8 cellular contexts compared by ENCODE assay signal in the genomic region with DNA sequence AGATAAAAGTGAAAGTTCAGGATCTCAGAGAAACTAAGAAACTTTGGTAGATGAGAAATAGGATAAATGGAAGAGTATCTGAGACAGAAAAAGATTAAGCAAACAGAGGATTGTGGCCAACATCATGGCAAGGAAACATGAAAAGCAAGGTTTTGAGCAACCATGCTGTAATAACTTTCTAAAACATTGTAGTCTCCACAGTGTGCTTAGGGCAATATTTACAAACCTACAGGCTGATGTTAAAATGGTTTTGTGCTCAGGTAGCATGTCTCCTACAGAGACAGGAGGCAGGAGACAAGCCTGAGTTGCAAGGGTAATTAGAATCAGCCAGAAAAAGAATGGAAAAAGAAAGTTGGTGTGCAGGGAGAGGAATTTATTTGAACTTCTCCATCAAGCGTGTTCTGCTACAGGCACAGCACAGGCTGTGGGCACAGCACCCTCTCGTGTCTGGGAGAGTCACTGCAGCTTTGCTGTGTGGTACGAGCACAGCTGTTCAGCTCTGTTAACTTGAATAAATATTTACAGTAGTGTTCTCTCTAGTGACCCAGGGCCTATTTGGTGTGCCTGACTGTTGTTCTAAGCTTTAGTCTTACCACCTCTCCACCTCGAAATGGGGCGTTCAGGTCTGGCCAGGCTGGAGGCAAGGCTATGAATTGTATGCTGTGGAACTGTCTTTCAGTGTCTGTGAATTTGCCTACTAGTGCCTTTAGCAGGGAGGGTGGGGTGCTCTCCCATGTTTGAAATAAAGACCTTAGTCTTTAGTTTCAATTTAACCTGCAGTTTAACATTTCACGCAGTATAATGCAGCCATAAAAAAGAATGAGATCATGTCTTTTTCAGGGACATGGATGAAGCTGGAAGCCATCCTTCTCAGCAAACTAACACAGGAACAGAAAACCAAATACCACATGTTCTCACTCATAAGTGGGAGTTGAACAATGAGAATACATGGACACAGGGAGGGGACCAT. TPM values are rescaled to one million over a fixed set of nuclear protein-coding genes. Genes with fewer than 3 reads are reported as not detected.
DNase-seq lines count a peak whose midpoint lies in the region; ATAC-seq and TF ChIP-seq lines count a peak whose summit lies in the region.
"Not testable (repeated sequence)": the region's sequence is repeated elsewhere in the genome, so short reads cannot be mapped to it uniquely, and the experiment has no call there.

No MANE protein-coding gene starts in this region.

- H3K4me1 Mint-ChIP-seq in MCF 10A (ENCODE audit: insufficient read depth, unreplicated experiment) = not testable (repeated sequence)

- CTCF ChIA-PET in AG04450 (lab: Charles Lee) = interaction anchor here (0.8 to 2.4 kb wide), 10 partner anchors 10 to 184 kb away, joined by 3 to 15 read pairs (median 6); a partner anchor contains a TSS
- CTCF ChIA-PET in MCF 10A (lab: Yijun Ruan, JAX) = interaction anchor here (0.6 to 3.0 kb wide), 8 partner anchors 9 to 407 kb away, joined by 3 to 23 read pairs (median 5); no protein-coding TSS in a partner anchor

- peak; percentile 62 for DNase-seq in AG04450 (ENCODE audit: low read depth, low spot score)
- DNase-seq in NCI-H446 treated with DMSO at 0.1 percent for 48 hours (lab: John Stamatoyannopoulos, UW) = peak; percentile 2
- peak; percentile 45 for DNase-seq in activated CD4-positive, CD25-positive, alpha-beta regulatory T cell treated with anti-CD3 and anti-CD28 coated beads, Interleukin-2, amount 50 U/mL, for 16 hours (ENCODE audit: low read depth, low spot score)
- peak; percentile 61 for DNase-seq in MCF 10A (ENCODE audit: unreplicated experiment)
- peak; percentile 41 for DNase-seq in iPS-NIHi7 (ENCODE audit: extremely low spot score)
- peak; percentile 65 for DNase-seq in smooth muscle cell of the brain vasculature (ENCODE audit: low read depth, low spot score)

- ATAC-seq in GM19035 (IDR thresholded peaks at IDR 0.05; ENCODE audit: unreplicated experiment) (peak; percentile 84), HG03432 (IDR thresholded peaks at IDR 0.05; ENCODE audit: unreplicated experiment) (peak; percentile 84)

- intact Hi-C loops in MCF 10A (cut with micrococcal nuclease) = loop anchor here (5.0 kb wide), 1 partner anchor 185 kb away; no protein-coding TSS in a partner anchor

- H3K36me3 Mint-ChIP-seq in MCF 10A (ENCODE audit: insufficient read depth, unreplicated experiment) = not testable (repeated sequence)

- H3K27ac ChIP-seq in AG04450 (ENCODE audit: low read depth, low read length) = peak overlapping the region; percentile 47

- not testable (repeated sequence) for H3K9me3 ChIP-seq in AG04450 (ENCODE audit: control insufficient read depth, insufficient read depth, low read length)

- not testable (repeated sequence) for H3K9me3 Mint-ChIP-seq in MCF 10A (ENCODE audit: unreplicated experiment)

- H3K4me3 Mint-ChIP-seq in MCF 10A (ENCODE audit: unreplicated experiment) = not testable (repeated sequence)

- not testable (repeated sequence) for H3K27me3 Mint-ChIP-seq in MCF 10A (ENCODE audit: insufficient read depth, unreplicated experiment)

- peak overlapping the region; percentile 56 for H3K27ac Mint-ChIP-seq in MCF 10A (ENCODE audit: low read depth, unreplicated experiment)

- not testable (repeated sequence) for H3K27me3 ChIP-seq in AG04450 (ENCODE audit: control insufficient read depth, insufficient read depth, low read length)

- TF ChIP-seq CTCF in AG04450 (IDR thresholded peaks at IDR 0.05; ENCODE audit: low read depth, low read length) (peak; percentile 95), MCF 10A (IDR thresholded peaks at IDR 0.05; ENCODE audit: unreplicated experiment) (peak; percentile 87)

- not testable (repeated sequence) for H3K4me3 ChIP-seq in AG04450 (ENCODE audit: low read depth, low read length)

- POLR2A ChIA-PET in AG04450 (lab: Yijun Ruan, JAX); MCF 10A (lab: Yijun Ruan, JAX): not testable (repeated sequence)

- BruUV-seq in MCF 10A (replicated peaks; lab: Mats Ljungman, UMichigan) = not testable (repeated sequence)

RNA-seq across cellular contexts. Expression of a gene that starts 14.1 kb away (rescaled TPM):
- 32.0 and 33.9 TPM in 2 replicates for polyA plus RNA-seq in AG04450 (2011; rRNA removed)
- 27.4 and 34.6 TPM in 2 replicates for polyA minus RNA-seq in AG04450 (2011; rRNA and poly(A)+ RNA removed)
- total RNA-seq in MCF 10A (2022) = 14.7 and 27.7 TPM in 2 replicates

Comparison
In these comparisons a context has a peak if more than half of its experiments do, and no peak if none do; other contexts are left out.
1. DNase-seq: peak in every context shown above with its lines; median percentile 65 in smooth muscle cell of the brain vasculature; 62 in AG04450; 61 in MCF 10A; 45 in activated CD4-positive, CD25-positive, alpha-beta regulatory T cell treated with anti-CD3 and anti-CD28 coated beads, Interleukin-2, amount 50 U/mL, for 16 hours; 41 in iPS-NIHi7; 2 in NCI-H446 treated with DMSO at 0.1 percent for 48 hours.